In the genomic region with DNA sequence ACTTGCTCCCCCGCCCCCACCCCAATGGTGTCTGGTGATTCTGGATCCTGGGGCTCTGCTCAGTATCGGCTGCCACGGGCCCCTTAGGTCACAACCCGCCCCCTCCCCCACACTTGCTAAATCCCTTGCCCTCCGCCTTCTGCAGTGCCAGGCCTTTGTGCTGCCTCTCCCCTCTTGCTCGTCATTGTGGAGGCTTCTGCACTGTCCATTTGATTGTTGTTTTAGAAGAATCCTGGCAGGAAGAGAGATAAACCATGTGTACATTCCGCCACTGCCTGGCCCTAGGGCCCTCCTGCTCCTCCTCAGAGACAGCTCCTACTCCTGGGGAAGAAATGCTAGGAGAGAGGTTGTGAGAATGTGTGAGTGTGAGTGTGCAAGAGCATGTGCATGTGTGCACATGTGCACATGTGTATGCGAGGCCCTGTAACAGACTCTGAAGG, we compare ENCODE assay signal across 1 cellular context.
A peak's percentile ranks its signal among the peaks of the same experiment; 100 is the strongest.
TF ChIP-seq lines count a peak whose summit lies in the region.

No MANE protein-coding gene starts in this region.

TF ChIP-seq in HepG2, 621 proteins besides CTCF, POLR2A, EP300 and RAD21 (continued from another document and continues in another):
- TF ChIP-seq ZBTB43 (CRISPR knock-in tag; conservative IDR thresholded peaks at IDR 0.05) (peak; percentile 64; the same call in 1 of the 2 replicates), NCOA2 (CRISPR knock-in tag; IDR thresholded peaks at IDR 0.05) (no peak), FOXA1 (IDR thresholded peaks at IDR 0.05) (no peak), FOXA1 (CRISPR knock-in tag; IDR thresholded peaks at IDR 0.05) (peak; percentile 85), ZNF143 (CRISPR knock-in tag; IDR thresholded peaks at IDR 0.05) (no peak), PAX8 (CRISPR knock-in tag; IDR thresholded peaks at IDR 0.05; ENCODE audit: borderline replicate concordance) (no peak), ZNF644 (CRISPR knock-in tag; IDR thresholded peaks at IDR 0.05; ENCODE audit: low read depth) (no peak), ZNF687 (CRISPR knock-in tag; IDR thresholded peaks at IDR 0.05) (0 out of 2 replicates have a peak, but pooled peaks have one; percentile 42), SP5 (CRISPR knock-in tag; IDR thresholded peaks at IDR 0.05; ENCODE audit: borderline replicate concordance, low read depth) (no peak), HMGXB4 (CRISPR knock-in tag; IDR thresholded peaks at IDR 0.05; ENCODE audit: borderline replicate concordance in 1 of 2, low read depth in 1 of 2) (peak in 1 of 2 experiments; percentile 4; a peak in 1 of 4 replicates), ZBTB26 (CRISPR knock-in tag; IDR thresholded peaks at IDR 0.05; ENCODE audit: borderline replicate concordance) (no peak; the same call in 1 of the 2 replicates), AHDC1 (CRISPR knock-in tag; IDR thresholded peaks at IDR 0.05; ENCODE audit: borderline replicate concordance) (no peak), LBX2 (CRISPR knock-in tag; IDR thresholded peaks at IDR 0.05; ENCODE audit: borderline replicate concordance) (no peak), ZNF180 (CRISPR knock-in tag; IDR thresholded peaks at IDR 0.05; ENCODE audit: borderline replicate concordance, low read depth) (no peak), ZBTB49 (CRISPR knock-in tag; IDR thresholded peaks at IDR 0.05; ENCODE audit: borderline replicate concordance) (no peak), ZNF609 (CRISPR knock-in tag; IDR thresholded peaks at IDR 0.05; ENCODE audit: borderline replicate concordance) (0 out of 2 replicates have a peak, but pooled peaks have one; percentile 30), RNF2 (conservative IDR thresholded peaks at IDR 0.05; ENCODE audit: low read depth) (no peak), GPBP1L1 (CRISPR knock-in tag; IDR thresholded peaks at IDR 0.05) (no peak), NFRKB (IDR thresholded peaks at IDR 0.05) (no peak)
- TF ChIP-seq, protein P1, sequence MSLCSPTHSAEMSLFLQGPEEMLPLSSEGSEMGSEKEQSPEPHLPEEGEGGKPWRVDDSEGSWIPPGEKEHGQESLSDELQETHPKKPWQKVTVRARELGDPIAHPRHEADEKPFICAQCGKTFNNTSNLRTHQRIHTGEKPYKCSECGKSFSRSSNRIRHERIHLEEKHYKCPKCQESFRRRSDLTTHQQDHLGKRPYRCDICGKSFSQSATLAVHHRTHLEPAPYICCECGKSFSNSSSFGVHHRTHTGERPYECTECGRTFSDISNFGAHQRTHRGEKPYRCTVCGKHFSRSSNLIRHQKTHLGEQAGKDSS (CRISPR knock-in tag; IDR thresholded peaks at IDR 0.05; ENCODE audit: borderline replicate concordance, low read depth) = no peak
- TF ChIP-seq, protein P2, sequence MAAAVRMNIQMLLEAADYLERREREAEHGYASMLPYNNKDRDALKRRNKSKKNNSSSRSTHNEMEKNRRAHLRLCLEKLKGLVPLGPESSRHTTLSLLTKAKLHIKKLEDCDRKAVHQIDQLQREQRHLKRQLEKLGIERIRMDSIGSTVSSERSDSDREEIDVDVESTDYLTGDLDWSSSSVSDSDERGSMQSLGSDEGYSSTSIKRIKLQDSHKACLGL (CRISPR knock-in tag; IDR thresholded peaks at IDR 0.05) = no peak
